Comparison of ENCODE assay signal across 34 cellular contexts in genomic region chr17:10814083-10814482, GRCh38. TPM values are rescaled to one million over a fixed set of nuclear protein-coding genes. Genes with fewer than 3 reads are reported as not detected.
"Had no signal": no experiment of that assay in that cellular context is flagged by ENCODE, and none has a peak within 500 bp of the region (broad histone marks: within the 10 kb centered on the region; RNA-seq: fewer than 3 reads in every experiment).

No MANE protein-coding gene starts in this region.

- ATAC-seq: activated T-cell treated with anti-CD3 and anti-CD28 coated beads, Interleukin-2, amount 50 U/mL, for 4 hours; activated T-helper 17 cell treated with anti-CD3 and anti-CD28 coated beads, Interleukin-2, amount 50 U/mL, for 72 hours; gastroesophageal sphincter; WTC11 had no signal

- H3K36me3 Mint-ChIP-seq: activated naive CD8-positive, alpha-beta T cell; WTC11 had no signal

- H3K27me3 Mint-ChIP-seq: activated CD4-positive, alpha-beta T cell treated with anti-CD3 and anti-CD28 coated beads, Interleukin-2, amount 10 ng/mL, durations not matched to agents 7 days and 5 days had no signal

- H3K4me3 ChIP-seq: esophagus squamous epithelium, gastroesophageal sphincter had no signal

- H3K4me3 Mint-ChIP-seq: activated CD4-positive, alpha-beta memory T cell treated with anti-CD3 and anti-CD28 coated beads, Interleukin-2, amount 10 ng/mL, durations not matched to agents 7 days and 5 days; activated CD4-positive, alpha-beta T cell treated with anti-CD3 and anti-CD28 coated beads, Interleukin-2, amount 10 ng/mL, durations not matched to agents 7 days and 5 days; activated naive CD8-positive, alpha-beta T cell; activated T-cell treated with anti-CD3 and anti-CD28 coated beads, Interleukin-2, amount 50 U/mL, for 4 hours; activated T-helper 17 cell treated with anti-CD3 and anti-CD28 coated beads, Interleukin-2, amount 50 U/mL, for 72 hours; central memory CD8-positive, alpha-beta T cell; WTC11 had no signal

- DNase-seq: activated CD4-positive, alpha-beta memory T cell treated with anti-CD3 and anti-CD28 coated beads, Interleukin-2, amount 10 ng/mL, durations not matched to agents 7 days and 5 days; activated CD4-positive, alpha-beta T cell treated with anti-CD3 and anti-CD28 coated beads for 1 hour; activated CD4-positive, alpha-beta T cell treated with anti-CD3 and anti-CD28 coated beads for 4 hours; activated CD4-positive, alpha-beta T cell treated with anti-CD3 and anti-CD28 coated beads, Interleukin-2, amount 10 ng/mL, durations not matched to agents 7 days and 5 days; activated CD4-positive, alpha-beta T cell treated with anti-CD3 and anti-CD28 coated beads, Interleukin-2, amount 50 U/mL, for 4 hours; activated effector memory CD4-positive, alpha-beta T cell treated with Interleukin-2 at 50 U/mL for 16 hours; activated gamma-delta T cell treated with Interleukin-2 at 50 U/mL for 16 hours; activated naive CD4-positive, alpha-beta T cell treated with anti-CD3 and anti-CD28 coated beads, Interleukin-2, amount 50 U/mL, for 16 hours; activated naive CD4-positive, alpha-beta T cell treated with Interleukin-2 at 50 U/mL for 16 hours; activated T-cell treated with anti-CD3 and anti-CD28 coated beads, Interleukin-2, amount 50 U/mL, for 4 hours; amniotic stem cell; anterior cingulate cortex; brain microvascular endothelial cell; cortex of kidney; effector CD8-positive, alpha-beta T cell; esophagus squamous epithelium; foreskin melanocyte; T-helper 2 cell had no signal

- H3K27ac Mint-ChIP-seq: activated CD4-positive, alpha-beta memory T cell treated with anti-CD3 and anti-CD28 coated beads, Interleukin-2, amount 10 ng/mL, durations not matched to agents 7 days and 5 days; activated CD4-positive, alpha-beta T cell treated with anti-CD3 and anti-CD28 coated beads, Interleukin-2, amount 10 ng/mL, durations not matched to agents 7 days and 5 days; activated naive CD8-positive, alpha-beta T cell; activated T-helper 17 cell treated with anti-CD3 and anti-CD28 coated beads, Interleukin-2, amount 50 U/mL, for 72 hours; WTC11 had no signal

- H3K4me1 ChIP-seq: gastroesophageal sphincter had no signal

- H3K4me1 Mint-ChIP-seq: activated CD4-positive, alpha-beta memory T cell treated with anti-CD3 and anti-CD28 coated beads, Interleukin-2, amount 10 ng/mL, durations not matched to agents 7 days and 5 days; activated CD4-positive, alpha-beta T cell treated with anti-CD3 and anti-CD28 coated beads, Interleukin-2, amount 10 ng/mL, durations not matched to agents 7 days and 5 days; activated T-helper 17 cell treated with anti-CD3 and anti-CD28 coated beads, Interleukin-2, amount 50 U/mL, for 72 hours; central memory CD8-positive, alpha-beta T cell; WTC11 had no signal

- H3K9me3 Mint-ChIP-seq: activated CD4-positive, alpha-beta memory T cell treated with anti-CD3 and anti-CD28 coated beads, Interleukin-2, amount 10 ng/mL, durations not matched to agents 7 days and 5 days; activated CD4-positive, alpha-beta T cell treated with anti-CD3 and anti-CD28 coated beads, Interleukin-2, amount 10 ng/mL, durations not matched to agents 7 days and 5 days; activated T-cell treated with anti-CD3 and anti-CD28 coated beads, Interleukin-2, amount 50 U/mL, for 4 hours; activated T-helper 17 cell treated with anti-CD3 and anti-CD28 coated beads, Interleukin-2, amount 50 U/mL, for 72 hours; central memory CD8-positive, alpha-beta T cell; WTC11 had no signal

- H3K27me3 ChIP-seq: brain microvascular endothelial cell, esophagus squamous epithelium, gastroesophageal sphincter had no signal

- H3K9me3 ChIP-seq: esophagus squamous epithelium, gastroesophageal sphincter had no signal

- H3K36me3 ChIP-seq: brain microvascular endothelial cell, esophagus squamous epithelium, gastroesophageal sphincter had no signal

- H3K27ac ChIP-seq: brain microvascular endothelial cell, epithelial cell of prostate, esophagus squamous epithelium, gastroesophageal sphincter had no signal

RNA-seq across cellular contexts. Expression of gene TMEM238L, which starts 10.2 kb away (rescaled TPM):
- total RNA-seq: activated CD4-positive, alpha-beta memory T cell treated with anti-CD3 and anti-CD28 coated beads, Interleukin-2, amount 10 ng/mL, durations not matched to agents 7 days and 5 days; activated CD4-positive, alpha-beta T cell treated with anti-CD3 and anti-CD28 coated beads, Interleukin-2, amount 10 ng/mL, durations not matched to agents 7 days and 5 days; activated T-cell treated with anti-CD3 and anti-CD28 coated beads, Interleukin-2, amount 50 U/mL, for 4 hours; activated T-helper 17 cell treated with anti-CD3 and anti-CD28 coated beads, Interleukin-2, amount 50 U/mL, for 72 hours; astrocyte; bronchial epithelial cell; cardiac septum; cerebellum; dermis microvascular lymphatic vessel endothelial cell; endothelial cell of umbilical vein; fibroblast of lung; fibroblast of villous mesenchyme; gastroesophageal sphincter; glomerular endothelial cell; T-helper 1 cell treated with Interleukin-12 subunit alpha and Interleukin-12 subunit beta and Interleukin-4 antibody, amounts not matched to agents 30 ng/mL and 1 ng/mL, for 36 hours; WTC11 had no signal
- polyA plus RNA-seq: endothelial cell of umbilical vein, fibroblast of lung had no signal

RNA-seq across cellular contexts. Expression of gene PIRT, which starts 23.8 kb away (rescaled TPM):
- total RNA-seq: activated CD4-positive, alpha-beta memory T cell treated with anti-CD3 and anti-CD28 coated beads, Interleukin-2, amount 10 ng/mL, durations not matched to agents 7 days and 5 days; activated CD4-positive, alpha-beta T cell treated with anti-CD3 and anti-CD28 coated beads, Interleukin-2, amount 10 ng/mL, durations not matched to agents 7 days and 5 days; activated T-cell treated with anti-CD3 and anti-CD28 coated beads, Interleukin-2, amount 50 U/mL, for 4 hours; activated T-helper 17 cell treated with anti-CD3 and anti-CD28 coated beads, Interleukin-2, amount 50 U/mL, for 72 hours; astrocyte; bronchial epithelial cell; cardiac septum; dermis microvascular lymphatic vessel endothelial cell; endothelial cell of umbilical vein; esophagus squamous epithelium; fibroblast of lung; fibroblast of villous mesenchyme; glomerular endothelial cell; T-helper 1 cell treated with Interleukin-12 subunit alpha and Interleukin-12 subunit beta and Interleukin-4 antibody, amounts not matched to agents 30 ng/mL and 1 ng/mL, for 36 hours; WTC11 had no signal
- polyA plus RNA-seq: endothelial cell of umbilical vein, fibroblast of lung had no signal
